ENCODE assay signal across 24 cellular contexts in the genomic region with DNA sequence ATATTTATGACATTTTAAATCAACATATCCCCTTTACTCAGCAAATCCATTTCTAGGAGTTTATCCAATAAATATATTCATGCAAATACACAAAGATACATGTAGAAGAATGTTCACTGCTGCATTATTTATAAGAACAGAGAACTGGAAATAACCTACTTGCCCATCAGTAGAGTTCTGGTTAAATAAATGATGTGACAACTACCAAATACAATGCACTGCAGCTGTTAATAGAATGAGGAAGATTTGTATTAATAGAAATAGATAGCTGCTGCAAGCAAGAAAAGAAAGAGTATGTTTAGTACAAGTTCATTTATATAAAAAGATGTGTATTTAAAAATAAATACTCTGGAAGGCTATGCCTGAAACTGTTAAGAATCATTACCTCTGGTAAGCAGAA. TPM values are rescaled to one million over a fixed set of nuclear protein-coding genes. Genes with fewer than 3 reads are reported as not detected.
"Had no signal": no experiment of that assay in that cellular context is flagged by ENCODE, and none has a peak within 500 bp of the region (broad histone marks: within the 10 kb centered on the region; RNA-seq: fewer than 3 reads in every experiment).

No MANE protein-coding gene starts in this region.

- H3K27ac ChIP-seq: colonic mucosa, coronary artery, dorsolateral prefrontal cortex, epithelial cell of prostate, esophagus muscularis mucosa, esophagus squamous epithelium, foreskin keratinocyte, gastrocnemius medialis, gastroesophageal sphincter, heart left ventricle had no signal

- H3K27me3 ChIP-seq: colonic mucosa, dorsolateral prefrontal cortex, esophagus muscularis mucosa, esophagus squamous epithelium, foreskin keratinocyte, gastrocnemius medialis, gastroesophageal sphincter, heart left ventricle had no signal

- H3K27ac Mint-ChIP-seq: dendritic cell treated with granulocyte-macrophage colony-stimulating factor and Interleukin-4, amounts not matched to agents 40 ng/mL and 50 ng/mL, for 4 days; effector memory CD8-positive, alpha-beta T cell; endodermal cell had no signal

- H3K36me3 ChIP-seq: colonic mucosa, esophagus muscularis mucosa, esophagus squamous epithelium, gastrocnemius medialis, gastroesophageal sphincter, heart left ventricle had no signal

- H3K4me3 ChIP-seq: colonic mucosa, coronary artery, dorsolateral prefrontal cortex, esophagus muscularis mucosa, esophagus squamous epithelium, gastrocnemius medialis, gastroesophageal sphincter, heart left ventricle had no signal

- H3K9me3 ChIP-seq: colonic mucosa, esophagus squamous epithelium, gastrocnemius medialis had no signal

- H3K4me3 Mint-ChIP-seq: dendritic cell treated with granulocyte-macrophage colony-stimulating factor and Interleukin-4, amounts not matched to agents 40 ng/mL and 50 ng/mL, for 4 days; effector memory CD8-positive, alpha-beta T cell; endodermal cell had no signal

- DNase-seq: colonic mucosa; cortex of kidney; dermis blood vessel endothelial cell; dorsolateral prefrontal cortex; effector CD4-positive, alpha-beta T cell; effector CD8-positive, alpha-beta T cell; effector memory CD4-positive, alpha-beta T cell; effector memory CD8-positive, alpha-beta T cell; endodermal cell; erythroblast; esophagus squamous epithelium; foreskin fibroblast; foreskin keratinocyte; foreskin melanocyte; gastrocnemius medialis; glutamatergic neuron; head of caudate nucleus; heart left ventricle had no signal

- H3K27me3 Mint-ChIP-seq: dendritic cell treated with granulocyte-macrophage colony-stimulating factor and Interleukin-4, amounts not matched to agents 40 ng/mL and 50 ng/mL, for 4 days had no signal

- H3K4me1 ChIP-seq: colonic mucosa, esophagus muscularis mucosa, esophagus squamous epithelium, foreskin keratinocyte, gastrocnemius medialis, gastroesophageal sphincter, heart left ventricle had no signal

RNA-seq across cellular contexts. Expression of a gene that starts 49.3 kb away (rescaled TPM):
- total RNA-seq: endothelial cell of umbilical vein had no signal
- polyA plus RNA-seq: endothelial cell of umbilical vein had no signal
